17 cellular contexts compared by ENCODE assay signal in the genomic region with DNA sequence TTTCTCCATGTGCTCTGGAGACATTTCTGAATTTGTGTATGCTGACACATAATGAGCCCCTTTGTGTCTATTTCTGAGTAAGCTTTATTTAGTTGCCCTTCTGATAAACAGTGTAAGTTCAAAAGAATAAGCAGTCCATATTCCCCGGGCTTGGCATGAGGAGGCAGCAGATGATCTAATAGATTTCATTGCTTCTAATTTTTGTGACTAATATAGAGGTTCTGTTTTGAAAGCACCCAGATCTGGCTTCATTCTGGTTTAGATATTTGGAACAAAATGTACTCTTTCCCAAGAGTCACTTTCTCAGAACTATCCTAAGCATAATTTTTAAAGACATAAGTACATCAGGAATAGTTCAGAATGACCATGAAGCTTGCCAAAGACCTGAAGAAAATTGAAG.
A peak's percentile ranks its signal among the peaks of the same experiment; 100 is the strongest.
DNase-seq lines count a peak whose midpoint lies in the region; ATAC-seq and TF ChIP-seq lines count a peak whose summit lies in the region.
"Had no signal": no experiment of that assay in that cellular context is flagged by ENCODE, and none has a peak within 500 bp of the region (broad histone marks: within the 10 kb centered on the region; RNA-seq: fewer than 3 reads in every experiment).

No MANE protein-coding gene starts in this region.

- peak; percentile 16 for TF ChIP-seq CTCF in epithelial cell of esophagus (IDR thresholded peaks at IDR 0.05; ENCODE audit: insufficient read depth, low read depth, low read length, missing control alignments)
- no peak for TF ChIP-seq CTCF in upper lobe of right lung (IDR thresholded peaks at IDR 0.05)

- H3K4me3 ChIP-seq in epithelial cell of esophagus (ENCODE audit: low read length) (no peak overlapping the region), upper lobe of right lung (no peak overlapping the region)

- no peak overlapping the region for H3K4me3 Mint-ChIP-seq in activated CD4-positive, alpha-beta T cell treated with anti-CD3 and anti-CD28 coated beads for 36 hours
- H3K4me3 Mint-ChIP-seq in activated CD4-positive, alpha-beta T cell treated with anti-CD3 and anti-CD28 coated beads, Interleukin-2, amount 10 ng/mL, durations not matched to agents 24 days and 14 days, result no peak overlapping the region
- H3K4me3 Mint-ChIP-seq: H9 had no signal

- CTCF ChIA-PET in activated CD4-positive, alpha-beta T cell treated with anti-CD3 and anti-CD28 coated beads for 36 hours (lab: Charles Lee), result interaction anchor here (0.6 kb wide), 2 partner anchors 474 to 854 kb away, joined by 3 to 4 read pairs; no protein-coding TSS in a partner anchor

- intact Hi-C loops in activated CD4-positive, alpha-beta T cell treated with anti-CD3 and anti-CD28 coated beads for 36 hours (cut with DNase I, micrococcal nuclease), result no loop called here
- intact Hi-C loops in upper lobe of right lung (cut with DNase I), result no loop called here
- intact Hi-C loops in activated CD4-positive, alpha-beta T cell treated with anti-CD3 and anti-CD28 coated beads, Interleukin-2, amount 10 ng/mL, durations not matched to agents 24 days and 14 days (cut with micrococcal nuclease), result no loop called here

- H3K36me3 ChIP-seq in upper lobe of right lung, result no peaks in the 10 kb centered on the region

- H3K9me3 Mint-ChIP-seq in activated CD4-positive, alpha-beta T cell treated with anti-CD3 and anti-CD28 coated beads for 36 hours (ENCODE audit: low read depth), result peaks cover 3% of the 10 kb centered on the region
- no peaks in the 10 kb centered on the region for H3K9me3 Mint-ChIP-seq in activated CD4-positive, alpha-beta T cell treated with anti-CD3 and anti-CD28 coated beads, Interleukin-2, amount 10 ng/mL, durations not matched to agents 24 days and 14 days
- H3K9me3 Mint-ChIP-seq: H9 had no signal

- H3K4me1 ChIP-seq in upper lobe of right lung, result peaks cover 5% of the 10 kb centered on the region

- peak; percentile 39 for ATAC-seq in activated CD4-positive, alpha-beta T cell treated with anti-CD3 and anti-CD28 coated beads for 36 hours
- ATAC-seq in upper lobe of right lung (peak; percentile 64), GM21723 (IDR thresholded peaks at IDR 0.05; ENCODE audit: unreplicated experiment) (no peak)
- ATAC-seq: left colon had no signal

- H3K27me3 ChIP-seq in upper lobe of right lung, result no peaks in the 10 kb centered on the region

- POLR2A ChIA-PET in activated CD4-positive, alpha-beta T cell treated with anti-CD3 and anti-CD28 coated beads for 36 hours (lab: Charles Lee), result no interaction called here

- H3K36me3 Mint-ChIP-seq in activated CD4-positive, alpha-beta T cell treated with anti-CD3 and anti-CD28 coated beads for 36 hours (ENCODE audit: low read depth), result peaks cover 1% of the 10 kb centered on the region
- no peaks in the 10 kb centered on the region for H3K36me3 Mint-ChIP-seq in activated CD4-positive, alpha-beta T cell treated with anti-CD3 and anti-CD28 coated beads, Interleukin-2, amount 10 ng/mL, durations not matched to agents 24 days and 14 days (ENCODE audit: low read depth)

- no peaks in the 10 kb centered on the region for H3K9me3 ChIP-seq in upper lobe of right lung

- H3K4me1 Mint-ChIP-seq in activated CD4-positive, alpha-beta T cell treated with anti-CD3 and anti-CD28 coated beads for 36 hours, result peaks cover 29% of the 10 kb centered on the region
- H3K4me1 Mint-ChIP-seq in activated CD4-positive, alpha-beta T cell treated with anti-CD3 and anti-CD28 coated beads, Interleukin-2, amount 10 ng/mL, durations not matched to agents 24 days and 14 days, result peaks cover 9% of the 10 kb centered on the region

- no peaks in the 10 kb centered on the region for H3K27me3 Mint-ChIP-seq in activated CD4-positive, alpha-beta T cell treated with anti-CD3 and anti-CD28 coated beads for 36 hours
- H3K27me3 Mint-ChIP-seq in activated CD4-positive, alpha-beta T cell treated with anti-CD3 and anti-CD28 coated beads, Interleukin-2, amount 10 ng/mL, durations not matched to agents 24 days and 14 days, result peaks cover 2% of the 10 kb centered on the region

- no peak for DNase-seq in activated CD4-positive, alpha-beta T cell treated with anti-CD3 and anti-CD28 coated beads for 36 hours
- no peak for DNase-seq in activated CD4-positive, alpha-beta T cell treated with anti-CD3 and anti-CD28 coated beads, Interleukin-2, amount 50 U/mL, for 4 hours
- peak; percentile 15 for DNase-seq in epithelial cell of esophagus (ENCODE audit: low read depth)
- DNase-seq in myocyte (ENCODE audit: low read depth), result peak; percentile 13
- no peak for DNase-seq in upper lobe of right lung
- no peak for DNase-seq in activated CD4-positive, alpha-beta T cell treated with anti-CD3 and anti-CD28 coated beads, Interleukin-2, amount 10 ng/mL, durations not matched to agents 24 days and 14 days
- DNase-seq in 8988T, result no peak
- DNase-seq: H9; left colon; NCI-H1417; NCI-H526; occipital lobe; SHP77; stimulated activated CD4-positive, alpha-beta T cell treated with anti-CD3 and anti-CD28 coated beads, Interleukin-4, amount 100 ng/mL, for 1 hour; stimulated activated naive CD4-positive, alpha-beta T cell treated with Interleukin-2 at 50 U/mL for 16 hours had no signal

- no peak overlapping the region for H3K27ac Mint-ChIP-seq in activated CD4-positive, alpha-beta T cell treated with anti-CD3 and anti-CD28 coated beads for 36 hours
- H3K27ac Mint-ChIP-seq in activated CD4-positive, alpha-beta T cell treated with anti-CD3 and anti-CD28 coated beads, Interleukin-2, amount 10 ng/mL, durations not matched to agents 24 days and 14 days, result no peak overlapping the region
- H3K27ac Mint-ChIP-seq: H9 had no signal

- H3K27ac ChIP-seq in upper lobe of right lung, result peak overlapping the region; percentile 44
- H3K27ac ChIP-seq: 22Rv1 had no signal

Comparison
In these comparisons a context has a peak if more than half of its experiments do, and no peak if none do; other contexts are left out.
1. DNase-seq: peak in epithelial cell of esophagus (single experiment) and myocyte (single experiment); none in activated CD4-positive, alpha-beta T cell treated with anti-CD3 and anti-CD28 coated beads for 36 hours (single experiment), activated CD4-positive, alpha-beta T cell treated with anti-CD3 and anti-CD28 coated beads, Interleukin-2, amount 50 U/mL, for 4 hours (0 of 2), upper lobe of right lung (single experiment), activated CD4-positive, alpha-beta T cell treated with anti-CD3 and anti-CD28 coated beads, Interleukin-2, amount 10 ng/mL, durations not matched to agents 24 days and 14 days (single experiment) and 8988T (single experiment).